ENCODE assay signal across 1 cellular context in the genomic region with DNA sequence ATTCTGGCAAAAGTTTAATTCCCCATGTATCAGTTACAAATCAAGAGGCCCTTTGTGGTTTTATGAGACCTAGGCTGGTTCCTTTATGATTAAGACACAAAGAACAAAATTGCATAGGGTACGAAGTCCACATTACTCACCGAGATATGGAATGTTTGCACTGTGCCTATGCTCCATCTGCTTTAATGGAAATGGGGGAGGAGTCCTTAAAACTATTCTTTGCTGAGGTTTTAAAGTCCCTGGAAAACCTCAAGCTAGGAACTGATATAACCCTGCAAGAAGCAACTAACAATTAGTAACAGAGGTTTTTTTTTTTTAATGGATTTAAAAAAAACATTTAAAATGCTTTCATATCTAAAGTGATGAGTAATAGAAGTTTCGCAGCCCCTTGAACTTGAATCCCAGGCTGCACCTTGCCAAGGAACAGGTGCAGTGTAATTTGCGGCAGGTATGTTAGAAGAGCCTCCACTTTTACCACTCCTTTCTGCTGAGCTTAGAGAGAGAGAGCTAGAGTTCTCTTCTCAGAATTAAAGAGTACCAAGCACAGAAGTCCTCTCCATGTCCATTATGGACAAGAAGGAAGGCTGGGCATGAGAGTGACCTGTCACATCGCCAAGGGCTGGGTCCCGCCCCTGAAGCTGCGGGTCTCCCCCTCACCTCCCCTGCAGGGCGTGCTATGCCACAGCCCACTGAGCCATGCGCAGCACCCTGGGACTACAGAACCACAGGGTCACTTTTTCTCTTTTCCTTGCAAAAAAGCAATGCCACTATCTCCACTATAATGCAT.
TF ChIP-seq lines count a peak whose summit lies in the region.

No MANE protein-coding gene starts in this region.

TF ChIP-seq in HEK293, 187 proteins besides CTCF, POLR2A, EP300 and RAD21 (continued from another document and continues in another):
- TF ChIP-seq, protein P1, sequence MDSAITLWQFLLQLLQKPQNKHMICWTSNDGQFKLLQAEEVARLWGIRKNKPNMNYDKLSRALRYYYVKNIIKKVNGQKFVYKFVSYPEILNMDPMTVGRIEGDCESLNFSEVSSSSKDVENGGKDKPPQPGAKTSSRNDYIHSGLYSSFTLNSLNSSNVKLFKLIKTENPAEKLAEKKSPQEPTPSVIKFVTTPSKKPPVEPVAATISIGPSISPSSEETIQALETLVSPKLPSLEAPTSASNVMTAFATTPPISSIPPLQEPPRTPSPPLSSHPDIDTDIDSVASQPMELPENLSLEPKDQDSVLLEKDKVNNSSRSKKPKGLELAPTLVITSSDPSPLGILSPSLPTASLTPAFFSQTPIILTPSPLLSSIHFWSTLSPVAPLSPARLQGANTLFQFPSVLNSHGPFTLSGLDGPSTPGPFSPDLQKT (IDR thresholded peaks at IDR 0.05; ENCODE audit: borderline replicate concordance, low read depth, low read length) = no peak
- TF ChIP-seq KLF9 (tag by site-specific recombination; IDR thresholded peaks at IDR 0.05; ENCODE audit: low read depth) = no peak
- TF ChIP-seq ZSCAN16 (tag by site-specific recombination; IDR thresholded peaks at IDR 0.05) = no peak; the same call in 1 of the 2 replicates
- TF ChIP-seq ZIC2 (tag by site-specific recombination; IDR thresholded peaks at IDR 0.05) = no peak
- TF ChIP-seq SP3 (tag by site-specific recombination; IDR thresholded peaks at IDR 0.05) = no peak
- no peak for TF ChIP-seq ZNF48 (tag by site-specific recombination; IDR thresholded peaks at IDR 0.05)
- no peak for TF ChIP-seq SCRT1 (tag by site-specific recombination; IDR thresholded peaks at IDR 0.05; ENCODE audit: borderline replicate concordance)
- TF ChIP-seq ZNF132 (tag by site-specific recombination; IDR thresholded peaks at IDR 0.05; ENCODE audit: borderline replicate concordance) = no peak
- no peak for TF ChIP-seq ZNF677 (tag by site-specific recombination; IDR thresholded peaks at IDR 0.05)
- TF ChIP-seq ZNF37A (tag by site-specific recombination; IDR thresholded peaks at IDR 0.05) = no peak
- TF ChIP-seq, protein P2, sequence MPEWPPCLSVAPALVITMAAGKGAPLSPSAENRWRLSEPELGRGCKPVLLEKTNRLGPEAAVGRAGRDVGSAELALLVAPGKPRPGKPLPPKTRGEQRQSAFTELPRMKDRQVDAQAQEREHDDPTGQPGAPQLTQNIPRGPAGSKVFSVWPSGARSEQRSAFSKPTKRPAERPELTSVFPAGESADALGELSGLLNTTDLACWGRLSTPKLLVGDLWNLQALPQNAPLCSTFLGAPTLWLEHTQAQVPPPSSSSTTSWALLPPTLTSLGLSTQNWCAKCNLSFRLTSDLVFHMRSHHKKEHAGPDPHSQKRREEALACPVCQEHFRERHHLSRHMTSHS (tag by site-specific recombination; IDR thresholded peaks at IDR 0.05) = no peak
- TF ChIP-seq SETDB1 (IDR thresholded peaks at IDR 0.05; ENCODE audit: insufficient read length, low read length) = no peak
- TF ChIP-seq OSR2 (tag by site-specific recombination; IDR thresholded peaks at IDR 0.05) = peak; percentile 75
- TF ChIP-seq ZNF707 (tag by site-specific recombination; IDR thresholded peaks at IDR 0.05) = no peak
- TF ChIP-seq ZNF354C (tag by site-specific recombination; IDR thresholded peaks at IDR 0.05; ENCODE audit: borderline replicate concordance, low read depth) = no peak
- no peak for TF ChIP-seq ZNF404 (tag by site-specific recombination; IDR thresholded peaks at IDR 0.05)
- no peak for TF ChIP-seq ZNF274 (IDR thresholded peaks at IDR 0.05; ENCODE audit: low read length)
- no peak for TF ChIP-seq ZNF274 (tag by site-specific recombination; IDR thresholded peaks at IDR 0.05; ENCODE audit: borderline replicate concordance)
- TF ChIP-seq, protein P3, sequence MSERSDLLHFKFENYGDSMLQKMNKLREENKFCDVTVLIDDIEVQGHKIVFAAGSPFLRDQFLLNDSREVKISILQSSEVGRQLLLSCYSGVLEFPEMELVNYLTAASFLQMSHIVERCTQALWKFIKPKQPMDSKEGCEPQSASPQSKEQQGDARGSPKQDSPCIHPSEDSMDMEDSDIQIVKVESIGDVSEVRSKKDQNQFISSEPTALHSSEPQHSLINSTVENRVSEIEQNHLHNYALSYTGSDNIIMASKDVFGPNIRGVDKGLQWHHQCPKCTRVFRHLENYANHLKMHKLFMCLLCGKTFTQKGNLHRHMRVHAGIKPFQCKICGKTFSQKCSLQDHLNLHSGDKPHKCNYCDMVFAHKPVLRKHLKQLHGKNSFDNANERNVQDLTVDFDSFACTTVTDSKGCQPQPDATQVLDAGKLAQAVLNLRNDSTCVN (tag by site-specific recombination; optimal IDR thresholded peaks at IDR 0.05) = no peak
- no peak for TF ChIP-seq ZNF311 (tag by site-specific recombination; IDR thresholded peaks at IDR 0.05; ENCODE audit: borderline replicate concordance)
- TF ChIP-seq ZNF416 (tag by site-specific recombination; IDR thresholded peaks at IDR 0.05) = no peak
- no peak for TF ChIP-seq ZNF114 (tag by site-specific recombination; IDR thresholded peaks at IDR 0.05)
- TF ChIP-seq, protein P4, sequence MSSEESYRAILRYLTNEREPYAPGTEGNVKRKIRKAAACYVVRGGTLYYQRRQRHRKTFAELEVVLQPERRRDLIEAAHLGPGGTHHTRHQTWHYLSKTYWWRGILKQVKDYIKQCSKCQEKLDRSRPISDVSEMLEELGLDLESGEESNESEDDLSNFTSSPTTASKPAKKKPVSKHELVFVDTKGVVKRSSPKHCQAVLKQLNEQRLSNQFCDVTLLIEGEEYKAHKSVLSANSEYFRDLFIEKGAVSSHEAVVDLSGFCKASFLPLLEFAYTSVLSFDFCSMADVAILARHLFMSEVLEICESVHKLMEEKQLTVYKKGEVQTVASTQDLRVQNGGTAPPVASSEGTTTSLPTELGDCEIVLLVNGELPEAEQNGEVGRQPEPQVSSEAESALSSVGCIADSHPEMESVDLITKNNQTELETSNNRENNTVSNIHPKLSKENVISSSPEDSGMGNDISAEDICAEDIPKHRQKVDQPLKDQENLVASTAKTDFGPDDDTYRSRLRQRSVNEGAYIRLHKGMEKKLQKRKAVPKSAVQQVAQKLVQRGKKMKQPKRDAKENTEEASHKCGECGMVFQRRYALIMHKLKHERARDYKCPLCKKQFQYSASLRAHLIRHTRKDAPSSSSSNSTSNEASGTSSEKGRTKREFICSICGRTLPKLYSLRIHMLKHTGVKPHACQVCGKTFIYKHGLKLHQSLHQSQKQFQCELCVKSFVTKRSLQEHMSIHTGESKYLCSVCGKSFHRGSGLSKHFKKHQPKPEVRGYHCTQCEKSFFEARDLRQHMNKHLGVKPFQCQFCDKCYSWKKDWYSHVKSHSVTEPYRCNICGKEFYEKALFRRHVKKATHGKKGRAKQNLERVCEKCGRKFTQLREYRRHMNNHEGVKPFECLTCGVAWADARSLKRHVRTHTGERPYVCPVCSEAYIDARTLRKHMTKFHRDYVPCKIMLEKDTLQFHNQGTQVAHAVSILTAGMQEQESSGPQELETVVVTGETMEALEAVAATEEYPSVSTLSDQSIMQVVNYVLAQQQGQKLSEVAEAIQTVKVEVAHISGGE (tag by site-specific recombination; conservative IDR thresholded peaks at IDR 0.05; ENCODE audit: low read depth) = no peak
- no peak for TF ChIP-seq HOXA7 (CRISPR knock-in tag; IDR thresholded peaks at IDR 0.05; ENCODE audit: borderline replicate concordance)
- TF ChIP-seq ZNF549 (tag by site-specific recombination; IDR thresholded peaks at IDR 0.05) = no peak
- TF ChIP-seq TRIM28 (IDR thresholded peaks at IDR 0.05; ENCODE audit: borderline replicate concordance, low read length) = 0 out of 2 replicates have a peak, but pooled peaks have one; percentile 17
- no peak for TF ChIP-seq ZNF701 (tag by site-specific recombination; IDR thresholded peaks at IDR 0.05)
- TF ChIP-seq ZNF169 (tag by site-specific recombination; IDR thresholded peaks at IDR 0.05) = no peak
- no peak for TF ChIP-seq ZNF501 (tag by site-specific recombination; IDR thresholded peaks at IDR 0.05)
- TF ChIP-seq, protein P5, sequence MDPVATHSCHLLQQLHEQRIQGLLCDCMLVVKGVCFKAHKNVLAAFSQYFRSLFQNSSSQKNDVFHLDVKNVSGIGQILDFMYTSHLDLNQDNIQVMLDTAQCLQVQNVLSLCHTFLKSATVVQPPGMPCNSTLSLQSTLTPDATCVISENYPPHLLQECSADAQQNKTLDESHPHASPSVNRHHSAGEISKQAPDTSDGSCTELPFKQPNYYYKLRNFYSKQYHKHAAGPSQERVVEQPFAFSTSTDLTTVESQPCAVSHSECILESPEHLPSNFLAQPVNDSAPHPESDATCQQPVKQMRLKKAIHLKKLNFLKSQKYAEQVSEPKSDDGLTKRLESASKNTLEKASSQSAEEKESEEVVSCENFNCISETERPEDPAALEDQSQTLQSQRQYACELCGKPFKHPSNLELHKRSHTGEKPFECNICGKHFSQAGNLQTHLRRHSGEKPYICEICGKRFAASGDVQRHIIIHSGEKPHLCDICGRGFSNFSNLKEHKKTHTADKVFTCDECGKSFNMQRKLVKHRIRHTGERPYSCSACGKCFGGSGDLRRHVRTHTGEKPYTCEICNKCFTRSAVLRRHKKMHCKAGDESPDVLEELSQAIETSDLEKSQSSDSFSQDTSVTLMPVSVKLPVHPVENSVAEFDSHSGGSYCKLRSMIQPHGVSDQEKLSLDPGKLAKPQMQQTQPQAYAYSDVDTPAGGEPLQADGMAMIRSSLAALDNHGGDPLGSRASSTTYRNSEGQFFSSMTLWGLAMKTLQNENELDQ (tag by site-specific recombination; IDR thresholded peaks at IDR 0.05; ENCODE audit: low read depth) = no peak
- peak; percentile 33 for TF ChIP-seq ZEB2 (tag by site-specific recombination; IDR thresholded peaks at IDR 0.05)
- no peak for TF ChIP-seq ZNF791 (tag by site-specific recombination; IDR thresholded peaks at IDR 0.05)
- TF ChIP-seq, protein P6, sequence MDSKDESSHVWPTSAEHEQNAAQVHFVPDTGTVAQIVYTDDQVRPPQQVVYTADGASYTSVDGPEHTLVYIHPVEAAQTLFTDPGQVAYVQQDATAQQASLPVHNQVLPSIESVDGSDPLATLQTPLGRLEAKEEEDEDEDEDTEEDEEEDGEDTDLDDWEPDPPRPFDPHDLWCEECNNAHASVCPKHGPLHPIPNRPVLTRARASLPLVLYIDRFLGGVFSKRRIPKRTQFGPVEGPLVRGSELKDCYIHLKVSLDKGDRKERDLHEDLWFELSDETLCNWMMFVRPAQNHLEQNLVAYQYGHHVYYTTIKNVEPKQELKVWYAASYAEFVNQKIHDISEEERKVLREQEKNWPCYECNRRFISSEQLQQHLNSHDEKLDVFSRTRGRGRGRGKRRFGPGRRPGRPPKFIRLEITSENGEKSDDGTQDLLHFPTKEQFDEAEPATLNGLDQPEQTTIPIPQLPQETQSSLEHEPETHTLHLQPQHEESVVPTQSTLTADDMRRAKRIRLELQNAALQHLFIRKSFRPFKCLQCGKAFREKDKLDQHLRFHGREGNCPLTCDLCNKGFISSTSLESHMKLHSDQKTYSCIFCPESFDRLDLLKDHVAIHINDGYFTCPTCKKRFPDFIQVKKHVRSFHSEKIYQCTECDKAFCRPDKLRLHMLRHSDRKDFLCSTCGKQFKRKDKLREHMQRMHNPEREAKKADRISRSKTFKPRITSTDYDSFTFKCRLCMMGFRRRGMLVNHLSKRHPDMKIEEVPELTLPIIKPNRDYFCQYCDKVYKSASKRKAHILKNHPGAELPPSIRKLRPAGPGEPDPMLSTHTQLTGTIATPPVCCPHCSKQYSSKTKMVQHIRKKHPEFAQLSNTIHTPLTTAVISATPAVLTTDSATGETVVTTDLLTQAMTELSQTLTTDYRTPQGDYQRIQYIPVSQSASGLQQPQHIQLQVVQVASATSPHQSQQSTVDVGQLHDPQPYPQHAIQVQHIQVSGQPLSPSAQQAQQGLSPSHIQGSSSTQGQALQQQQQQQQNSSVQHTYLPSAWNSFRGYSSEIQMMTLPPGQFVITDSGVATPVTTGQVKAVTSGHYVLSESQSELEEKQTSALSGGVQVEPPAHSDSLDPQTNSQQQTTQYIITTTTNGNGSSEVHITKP (tag by site-specific recombination; IDR thresholded peaks at IDR 0.05) = peak; percentile 46; the same call in 1 of the 2 replicates
- TF ChIP-seq ZBTB1 (tag by site-specific recombination; IDR thresholded peaks at IDR 0.05) = no peak
- TF ChIP-seq GLI4 (tag by site-specific recombination; IDR thresholded peaks at IDR 0.05) = no peak
- TF ChIP-seq ZNF157 (tag by site-specific recombination; IDR thresholded peaks at IDR 0.05) = no peak
- no peak for TF ChIP-seq ZBTB8A (tag by site-specific recombination; IDR thresholded peaks at IDR 0.05)
- TF ChIP-seq ZNF214 (tag by site-specific recombination; IDR thresholded peaks at IDR 0.05; ENCODE audit: borderline replicate concordance) = no peak
- no peak for TF ChIP-seq HOXD13 (CRISPR knock-in tag; IDR thresholded peaks at IDR 0.05; ENCODE audit: borderline replicate concordance)
- TF ChIP-seq ZNF585B (tag by site-specific recombination; IDR thresholded peaks at IDR 0.05) = no peak
- TF ChIP-seq YY1 (tag by site-specific recombination; IDR thresholded peaks at IDR 0.05) = no peak
- TF ChIP-seq ZNF146 (tag by site-specific recombination; IDR thresholded peaks at IDR 0.05) = no peak
- TF ChIP-seq, protein P7, sequence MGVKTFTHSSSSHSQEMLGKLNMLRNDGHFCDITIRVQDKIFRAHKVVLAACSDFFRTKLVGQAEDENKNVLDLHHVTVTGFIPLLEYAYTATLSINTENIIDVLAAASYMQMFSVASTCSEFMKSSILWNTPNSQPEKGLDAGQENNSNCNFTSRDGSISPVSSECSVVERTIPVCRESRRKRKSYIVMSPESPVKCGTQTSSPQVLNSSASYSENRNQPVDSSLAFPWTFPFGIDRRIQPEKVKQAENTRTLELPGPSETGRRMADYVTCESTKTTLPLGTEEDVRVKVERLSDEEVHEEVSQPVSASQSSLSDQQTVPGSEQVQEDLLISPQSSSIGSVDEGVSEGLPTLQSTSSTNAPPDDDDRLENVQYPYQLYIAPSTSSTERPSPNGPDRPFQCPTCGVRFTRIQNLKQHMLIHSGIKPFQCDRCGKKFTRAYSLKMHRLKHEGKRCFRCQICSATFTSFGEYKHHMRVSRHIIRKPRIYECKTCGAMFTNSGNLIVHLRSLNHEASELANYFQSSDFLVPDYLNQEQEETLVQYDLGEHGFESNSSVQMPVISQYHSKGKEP (tag by site-specific recombination; IDR thresholded peaks at IDR 0.05) = peak; percentile 70; the same call in 1 of the 2 replicates
- TF ChIP-seq, protein P8, sequence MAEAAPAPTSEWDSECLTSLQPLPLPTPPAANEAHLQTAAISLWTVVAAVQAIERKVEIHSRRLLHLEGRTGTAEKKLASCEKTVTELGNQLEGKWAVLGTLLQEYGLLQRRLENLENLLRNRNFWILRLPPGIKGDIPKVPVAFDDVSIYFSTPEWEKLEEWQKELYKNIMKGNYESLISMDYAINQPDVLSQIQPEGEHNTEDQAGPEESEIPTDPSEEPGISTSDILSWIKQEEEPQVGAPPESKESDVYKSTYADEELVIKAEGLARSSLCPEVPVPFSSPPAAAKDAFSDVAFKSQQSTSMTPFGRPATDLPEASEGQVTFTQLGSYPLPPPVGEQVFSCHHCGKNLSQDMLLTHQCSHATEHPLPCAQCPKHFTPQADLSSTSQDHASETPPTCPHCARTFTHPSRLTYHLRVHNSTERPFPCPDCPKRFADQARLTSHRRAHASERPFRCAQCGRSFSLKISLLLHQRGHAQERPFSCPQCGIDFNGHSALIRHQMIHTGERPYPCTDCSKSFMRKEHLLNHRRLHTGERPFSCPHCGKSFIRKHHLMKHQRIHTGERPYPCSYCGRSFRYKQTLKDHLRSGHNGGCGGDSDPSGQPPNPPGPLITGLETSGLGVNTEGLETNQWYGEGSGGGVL (tag by site-specific recombination; IDR thresholded peaks at IDR 0.05) = no peak
- 0 out of 2 replicates have a peak, but pooled peaks have one; percentile 25 for TF ChIP-seq ZNF596 (tag by site-specific recombination; IDR thresholded peaks at IDR 0.05)
